8 cellular contexts compared by ENCODE assay signal in genomic region chr1:110087812-110088738, GRCh38. TPM values are rescaled to one million over a fixed set of nuclear protein-coding genes. Genes with fewer than 3 reads are reported as not detected.
DNase-seq lines count a peak whose midpoint lies in the region; ATAC-seq and TF ChIP-seq lines count a peak whose summit lies in the region.

No MANE protein-coding gene starts in this region.

- no peak overlapping the region for H3K27ac Mint-ChIP-seq in activated CD8-positive, alpha-beta memory T cell treated with anti-CD3 and anti-CD28 coated beads, Interleukin-2, amount 10 ng/mL, durations not matched to agents 7 days and 5 days

- no peak overlapping the region for H3K4me3 ChIP-seq in fibroblast of mammary gland (ENCODE audit: control insufficient read depth, low read depth, low read length)

- no peaks in the 10 kb centered on the region for H3K36me3 Mint-ChIP-seq in activated CD8-positive, alpha-beta memory T cell treated with anti-CD3 and anti-CD28 coated beads, Interleukin-2, amount 10 ng/mL, durations not matched to agents 7 days and 5 days

- DNase-seq in stimulated activated CD4-positive, alpha-beta T cell treated with anti-CD3 and anti-CD28 coated beads, Interleukin-15, amount 100 ng/mL, for 24 hours, result peak; percentile 60
- no peak for DNase-seq in stimulated activated CD4-positive, alpha-beta T cell treated with anti-CD3 and anti-CD28 coated beads, Interleukin-1b, Interleukin-23, amount 100 ng/mL, for 48 hours
- DNase-seq in NCI-H446 (lab: John Stamatoyannopoulos, UW) (peak; percentile 67 to 74), fibroblast of mammary gland (ENCODE audit: low read depth) (peak; percentile 54), non-pigmented ciliary epithelial cell (ENCODE audit: low read depth) (peak; percentile 15)
- DNase-seq in activated CD8-positive, alpha-beta memory T cell treated with anti-CD3 and anti-CD28 coated beads, Interleukin-2, amount 10 ng/mL, durations not matched to agents 7 days and 5 days, result peak; percentile 67

- TF ChIP-seq CTCF in fibroblast of mammary gland (conservative IDR thresholded peaks at IDR 0.05; ENCODE audit: control insufficient read depth, insufficient read depth, low read depth, low read length), result peak; percentile 76

- H3K27me3 Mint-ChIP-seq in activated CD8-positive, alpha-beta memory T cell treated with anti-CD3 and anti-CD28 coated beads, Interleukin-2, amount 10 ng/mL, durations not matched to agents 7 days and 5 days, result peaks cover 57% of the 10 kb centered on the region

- CTCF ChIA-PET in activated CD8-positive, alpha-beta memory T cell treated with anti-CD3 and anti-CD28 coated beads, Interleukin-2, amount 10 ng/mL, durations not matched to agents 7 days and 5 days (lab: Charles Lee), result interaction anchor here (0.7 to 7.7 kb wide), 30 partner anchors 9 to 408 kb away, joined by 3 to 106 read pairs (median 4); partner anchors contain the start of genes AHCYL1, ALX3 and STRIP1

- H3K4me1 Mint-ChIP-seq in activated CD8-positive, alpha-beta memory T cell treated with anti-CD3 and anti-CD28 coated beads, Interleukin-2, amount 10 ng/mL, durations not matched to agents 7 days and 5 days, result peaks cover 13% of the 10 kb centered on the region

- H3K9me3 Mint-ChIP-seq in activated CD8-positive, alpha-beta memory T cell treated with anti-CD3 and anti-CD28 coated beads, Interleukin-2, amount 10 ng/mL, durations not matched to agents 7 days and 5 days (ENCODE audit: low read depth), result no peaks in the 10 kb centered on the region

- peak; percentile 54 for ATAC-seq in HG03159 (IDR thresholded peaks at IDR 0.05; ENCODE audit: unreplicated experiment)
- peak; percentile 74 for ATAC-seq in activated CD8-positive, alpha-beta memory T cell treated with anti-CD3 and anti-CD28 coated beads, Interleukin-2, amount 10 ng/mL, durations not matched to agents 7 days and 5 days
- no peak for ATAC-seq in HG03571 (IDR thresholded peaks at IDR 0.05; ENCODE audit: unreplicated experiment)

- H3K4me3 Mint-ChIP-seq in activated CD8-positive, alpha-beta memory T cell treated with anti-CD3 and anti-CD28 coated beads, Interleukin-2, amount 10 ng/mL, durations not matched to agents 7 days and 5 days, result no peak overlapping the region

RNA-seq across cellular contexts. Expression of gene ALX3, which starts 17.6 kb away (rescaled TPM):
- not detected for total RNA-seq in activated CD8-positive, alpha-beta memory T cell treated with anti-CD3 and anti-CD28 coated beads, Interleukin-2, amount 10 ng/mL, durations not matched to agents 7 days and 5 days

RNA-seq across cellular contexts. Expression of gene UBL4B, which starts 24.2 kb away (rescaled TPM):
- not detected for total RNA-seq in activated CD8-positive, alpha-beta memory T cell treated with anti-CD3 and anti-CD28 coated beads, Interleukin-2, amount 10 ng/mL, durations not matched to agents 7 days and 5 days

RNA-seq across cellular contexts. Expression of gene STRIP1, which starts 53.7 kb away (rescaled TPM):
- total RNA-seq in activated CD8-positive, alpha-beta memory T cell treated with anti-CD3 and anti-CD28 coated beads, Interleukin-2, amount 10 ng/mL, durations not matched to agents 7 days and 5 days, result 10 to 100 TPM; 40.4 to 40.8 TPM
